Comparison of ENCODE assay signal across 9 cellular contexts in the genomic region with DNA sequence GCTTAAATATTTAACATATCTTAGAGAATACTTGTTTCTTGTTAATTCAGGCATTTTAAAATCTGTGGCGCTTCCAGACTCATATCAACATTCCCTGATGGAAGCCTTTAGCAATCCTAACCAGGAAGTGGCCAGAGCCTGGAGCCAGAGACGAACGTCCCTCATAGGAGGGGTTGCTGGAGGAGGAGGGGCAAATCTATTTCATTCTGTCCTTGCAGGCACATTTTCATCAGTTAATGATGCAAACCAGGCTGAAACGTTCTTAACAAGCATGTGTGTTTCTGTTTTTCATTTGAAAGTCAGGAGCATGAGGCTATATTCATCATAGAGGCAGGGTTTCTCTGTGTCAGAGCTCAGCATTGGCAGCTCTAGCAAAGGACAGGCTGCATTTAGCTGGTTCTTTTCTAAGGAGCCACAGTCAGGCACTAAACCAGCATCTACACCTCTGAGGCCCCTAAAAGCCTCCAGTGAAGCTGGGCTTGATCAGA. TPM values are rescaled to one million over a fixed set of nuclear protein-coding genes. Genes with fewer than 3 reads are reported as not detected.
DNase-seq lines count a peak whose midpoint lies in the region; ATAC-seq and TF ChIP-seq lines count a peak whose summit lies in the region.
"Had no signal": no experiment of that assay in that cellular context is flagged by ENCODE, and none has a peak within 500 bp of the region (broad histone marks: within the 10 kb centered on the region; RNA-seq: fewer than 3 reads in every experiment).

No MANE protein-coding gene starts in this region.

- in situ Hi-C loops in Caki2 (cut with HindIII; ENCODE audit: low pct_unique_long_range_greater_than_20kb, low sequenced_read_pairs), result no loop called here

- H3K4me1 ChIP-seq in PC-9 (replicated peaks; ENCODE audit: insufficient read depth), result peaks cover 54% of the 10 kb centered on the region
- H3K4me1 ChIP-seq in osteoblast (ENCODE audit: insufficient read depth, low read length), result peaks cover 51% of the 10 kb centered on the region

- H3K4me3 ChIP-seq in PC-9 (no peak overlapping the region), osteoblast (ENCODE audit: insufficient read depth, low read length) (peak overlapping the region; percentile 18)

- H3K27ac Mint-ChIP-seq in T-helper 17 cell, result no peak overlapping the region
- H3K27ac Mint-ChIP-seq: activated naive CD4-positive, alpha-beta T cell treated with anti-CD3 and anti-CD28 coated beads, Interleukin-2, amount 50 U/mL, for 24 hours had no signal

- peak overlapping the region; percentile 4; the same call in 1 of the 2 replicates for H3K4me2 ChIP-seq in PC-9
- peak overlapping the region; percentile 72 for H3K4me2 ChIP-seq in osteoblast (ENCODE audit: insufficient read depth, low read length)

- no peaks in the 10 kb centered on the region for H3K4me1 Mint-ChIP-seq in T-helper 17 cell
- H3K4me1 Mint-ChIP-seq: activated naive CD4-positive, alpha-beta T cell treated with anti-CD3 and anti-CD28 coated beads, Interleukin-2, amount 50 U/mL, for 24 hours had no signal

- no peak for TF ChIP-seq CTCF in PC-9 (conservative IDR thresholded peaks at IDR 0.05)
- no peak for TF ChIP-seq CTCF in osteoblast (IDR thresholded peaks at IDR 0.05; ENCODE audit: extremely low read depth, low read depth, low read length)
- TF ChIP-seq CTCF in RWPE1 (conservative IDR thresholded peaks at IDR 0.05; ENCODE audit: low read depth), result no peak

- H3K27ac ChIP-seq in PC-9 (peak overlapping the region; percentile 47), osteoblast (ENCODE audit: low read depth, low read length) (peak overlapping the region; percentile 66), RWPE1 (no peak overlapping the region)

- no peaks in the 10 kb centered on the region for H3K27me3 ChIP-seq in PC-9 (ENCODE audit: insufficient read depth, low read depth)
- H3K27me3 ChIP-seq in osteoblast (ENCODE audit: insufficient read depth, low read length), result no peaks in the 10 kb centered on the region

- intact Hi-C loops in PC-9 (cut with micrococcal nuclease; ENCODE audit: unreplicated experiment), result no loop called here

- H4K20me1 ChIP-seq in PC-9 (ENCODE audit: insufficient read depth), result no peaks in the 10 kb centered on the region
- no peaks in the 10 kb centered on the region for H4K20me1 ChIP-seq in osteoblast (ENCODE audit: insufficient read depth, low read length)

- CTCF ChIA-PET in PC-9 (lab: Charles Lee), result no interaction called here
- CTCF ChIA-PET in RWPE1 (lab: Yijun Ruan, JAX), result interaction anchor here (0.8 kb wide), 1 partner anchor 654 kb away, joined by 3 read pairs; no protein-coding TSS in a partner anchor

- H3K4me3 Mint-ChIP-seq in T-helper 17 cell, result no peak overlapping the region
- H3K4me3 Mint-ChIP-seq: activated naive CD4-positive, alpha-beta T cell treated with anti-CD3 and anti-CD28 coated beads, Interleukin-2, amount 50 U/mL, for 24 hours had no signal

- H3F3A ChIP-seq in PC-9 (ENCODE audit: insufficient read depth, low read depth), result peaks cover 12% of the 10 kb centered on the region

- BruUV-seq in PC-9 (replicated peaks; lab: Mats Ljungman, UMichigan), result no TSS peak

- peaks cover 2% of the 10 kb centered on the region for H3K36me3 Mint-ChIP-seq in T-helper 17 cell (ENCODE audit: low read depth)
- H3K36me3 Mint-ChIP-seq: activated naive CD4-positive, alpha-beta T cell treated with anti-CD3 and anti-CD28 coated beads, Interleukin-2, amount 50 U/mL, for 24 hours had no signal

- H3K79me2 ChIP-seq in PC-9 (ENCODE audit: low read depth) (no peaks in the 10 kb centered on the region), osteoblast (ENCODE audit: insufficient read depth, low read length) (no peaks in the 10 kb centered on the region)

- H3K9me3 ChIP-seq in PC-9 (ENCODE audit: insufficient read depth, low read depth) (no peaks in the 10 kb centered on the region), osteoblast (ENCODE audit: low read depth, low read length) (no peaks in the 10 kb centered on the region), T-helper 17 cell (ENCODE audit: control insufficient read depth, low read length, poor library complexity, severe bottlenecking) (no peaks in the 10 kb centered on the region)

- H3K36me3 ChIP-seq in PC-9 (ENCODE audit: low read depth) (no peaks in the 10 kb centered on the region), osteoblast (ENCODE audit: insufficient read depth, low read length) (no peaks in the 10 kb centered on the region)

- POLR2A ChIA-PET in PC-9 (lab: Charles Lee; ENCODE audit: unreplicated experiment) (no interaction called here), RWPE1 (lab: Yijun Ruan, JAX; ENCODE audit: low non-redundant PET) (no interaction called here)

- H3K9me2 ChIP-seq in PC-9 (ENCODE audit: insufficient read depth), result no peaks in the 10 kb centered on the region

- H3K27me3 Mint-ChIP-seq in T-helper 17 cell, result no peaks in the 10 kb centered on the region
- H3K27me3 Mint-ChIP-seq: activated naive CD4-positive, alpha-beta T cell treated with anti-CD3 and anti-CD28 coated beads, Interleukin-2, amount 50 U/mL, for 24 hours had no signal

- H2AFZ ChIP-seq in PC-9, result no peak overlapping the region
- peak overlapping the region; percentile 53 for H2AFZ ChIP-seq in osteoblast (ENCODE audit: low read length)

- DNase-seq in Caki2 (ENCODE audit: low read depth), result peak; percentile 84
- DNase-seq in PC-9, result no peak
- DNase-seq in fibroblast of the conjunctiva (ENCODE audit: low read depth), result peak; percentile 94
- no peak for DNase-seq in osteoblast (ENCODE audit: insufficient read length, low spot score, missing footprints)
- no peak for DNase-seq in RWPE1 (ENCODE audit: low spot score)
- no peak for DNase-seq in T-helper 17 cell

- ATAC-seq in HG02571 (IDR thresholded peaks at IDR 0.05; ENCODE audit: unreplicated experiment), result no peak
- ATAC-seq in T-helper 17 cell, result no peak
- ATAC-seq in HG03571 (IDR thresholded peaks at IDR 0.05; ENCODE audit: unreplicated experiment), result no peak

RNA-seq across cellular contexts. Expression of gene IFIT2, which starts 17.8 kb away (rescaled TPM):
- total RNA-seq in Caki2 (2014; rRNA removed; shearing (Covaris generic); ENCODE audit: low replicate concordance), result 5.9 and 7.9 TPM in 2 replicates
- 3.6 and 4.4 TPM in 2 replicates for total RNA-seq in PC-9 (2021)
- total RNA-seq in osteoblast, result 7.7 and 9.0 TPM in 2 replicates
- total RNA-seq in T-helper 17 cell, result 10 to 100 TPM; 17.6 to 19.5 TPM

RNA-seq across cellular contexts. Expression of gene LIPA, which starts 32.5 kb away (rescaled TPM):
- 49.8 and 61.0 TPM in 2 replicates for total RNA-seq in Caki2 (2014; rRNA removed; shearing (Covaris generic); ENCODE audit: low replicate concordance)
- 32.4 and 45.2 TPM in 2 replicates for total RNA-seq in PC-9 (2021)
- total RNA-seq in osteoblast, result 46.7 and 60.7 TPM in 2 replicates
- total RNA-seq in T-helper 17 cell, result 10 to 100 TPM; 24.7 to 33.8 TPM

RNA-seq across cellular contexts. Expression of gene IFIT3, which starts 43.8 kb away (rescaled TPM):
- total RNA-seq in Caki2 (2014; rRNA removed; shearing (Covaris generic); ENCODE audit: low replicate concordance), result 11.3 and 12.4 TPM in 2 replicates
- total RNA-seq in PC-9 (2021) (6.2 and 7.2 TPM in 2 replicates), osteoblast (33.9 and 43.8 TPM in 2 replicates), T-helper 17 cell (10 to 100 TPM in 1 of 2 donors, 1 to 10 TPM in 1; 5.4 to 10.3 TPM)

Comparison
In these comparisons a context has a peak if more than half of its experiments do, and no peak if none do; other contexts are left out.
1. DNase-seq: peak in Caki2 (single experiment) and fibroblast of the conjunctiva (single experiment); none in PC-9 (0 of 2), osteoblast (single experiment), RWPE1 (single experiment) and T-helper 17 cell (0 of 3).